ENCODE assay signal across 2 cellular contexts in the genomic region with DNA sequence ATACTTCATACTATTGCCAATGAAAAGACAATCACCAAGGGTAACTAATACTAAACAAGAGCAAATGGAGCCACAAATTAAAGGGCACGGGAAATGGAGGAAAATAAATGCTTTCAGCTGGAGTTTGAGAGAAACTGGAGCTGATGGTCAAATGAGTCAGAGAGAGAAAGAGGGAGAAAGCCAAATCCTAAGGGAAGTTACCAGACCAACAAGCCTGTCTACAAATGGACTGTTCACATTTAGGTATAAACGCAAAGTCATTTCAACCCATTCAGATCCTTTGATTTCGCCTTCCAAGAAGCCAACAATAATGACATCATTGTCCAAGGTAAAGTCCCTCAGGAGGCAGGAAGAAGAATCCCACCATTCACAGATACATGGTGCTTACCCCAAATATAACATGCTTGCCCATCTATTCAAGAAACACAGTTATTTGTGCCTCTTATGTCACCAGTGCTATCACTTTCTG.
TF ChIP-seq lines count a peak whose summit lies in the region.

No MANE protein-coding gene starts in this region.

TF ChIP-seq in SK-N-SH, 30 proteins besides CTCF, POLR2A, EP300 and RAD21 (continued from another document):
- TF ChIP-seq, protein P1, sequence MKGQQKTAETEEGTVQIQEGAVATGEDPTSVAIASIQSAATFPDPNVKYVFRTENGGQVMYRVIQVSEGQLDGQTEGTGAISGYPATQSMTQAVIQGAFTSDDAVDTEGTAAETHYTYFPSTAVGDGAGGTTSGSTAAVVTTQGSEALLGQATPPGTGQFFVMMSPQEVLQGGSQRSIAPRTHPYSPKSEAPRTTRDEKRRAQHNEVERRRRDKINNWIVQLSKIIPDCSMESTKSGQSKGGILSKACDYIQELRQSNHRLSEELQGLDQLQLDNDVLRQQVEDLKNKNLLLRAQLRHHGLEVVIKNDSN (IDR thresholded peaks at IDR 0.05; ENCODE audit: borderline replicate concordance, low read depth) = no peak
- no peak for TF ChIP-seq GABPA (IDR thresholded peaks at IDR 0.05; ENCODE audit: low read depth)
- TF ChIP-seq, protein P2, sequence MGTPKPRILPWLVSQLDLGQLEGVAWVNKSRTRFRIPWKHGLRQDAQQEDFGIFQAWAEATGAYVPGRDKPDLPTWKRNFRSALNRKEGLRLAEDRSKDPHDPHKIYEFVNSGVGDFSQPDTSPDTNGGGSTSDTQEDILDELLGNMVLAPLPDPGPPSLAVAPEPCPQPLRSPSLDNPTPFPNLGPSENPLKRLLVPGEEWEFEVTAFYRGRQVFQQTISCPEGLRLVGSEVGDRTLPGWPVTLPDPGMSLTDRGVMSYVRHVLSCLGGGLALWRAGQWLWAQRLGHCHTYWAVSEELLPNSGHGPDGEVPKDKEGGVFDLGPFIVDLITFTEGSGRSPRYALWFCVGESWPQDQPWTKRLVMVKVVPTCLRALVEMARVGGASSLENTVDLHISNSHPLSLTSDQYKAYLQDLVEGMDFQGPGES (IDR thresholded peaks at IDR 0.05; ENCODE audit: low read depth, low read length) = no peak
- no peak for TF ChIP-seq RCOR1 (IDR thresholded peaks at IDR 0.05; ENCODE audit: low read length)
- TF ChIP-seq TCF12 (IDR thresholded peaks at IDR 0.05) = no peak

TF ChIP-seq in SK-N-SH treated with all-trans-retinoic acid at 6 μM for 48 hours, 23 proteins besides CTCF, POLR2A, EP300 and RAD21 (continued from another document):
- TF ChIP-seq, protein P3, sequence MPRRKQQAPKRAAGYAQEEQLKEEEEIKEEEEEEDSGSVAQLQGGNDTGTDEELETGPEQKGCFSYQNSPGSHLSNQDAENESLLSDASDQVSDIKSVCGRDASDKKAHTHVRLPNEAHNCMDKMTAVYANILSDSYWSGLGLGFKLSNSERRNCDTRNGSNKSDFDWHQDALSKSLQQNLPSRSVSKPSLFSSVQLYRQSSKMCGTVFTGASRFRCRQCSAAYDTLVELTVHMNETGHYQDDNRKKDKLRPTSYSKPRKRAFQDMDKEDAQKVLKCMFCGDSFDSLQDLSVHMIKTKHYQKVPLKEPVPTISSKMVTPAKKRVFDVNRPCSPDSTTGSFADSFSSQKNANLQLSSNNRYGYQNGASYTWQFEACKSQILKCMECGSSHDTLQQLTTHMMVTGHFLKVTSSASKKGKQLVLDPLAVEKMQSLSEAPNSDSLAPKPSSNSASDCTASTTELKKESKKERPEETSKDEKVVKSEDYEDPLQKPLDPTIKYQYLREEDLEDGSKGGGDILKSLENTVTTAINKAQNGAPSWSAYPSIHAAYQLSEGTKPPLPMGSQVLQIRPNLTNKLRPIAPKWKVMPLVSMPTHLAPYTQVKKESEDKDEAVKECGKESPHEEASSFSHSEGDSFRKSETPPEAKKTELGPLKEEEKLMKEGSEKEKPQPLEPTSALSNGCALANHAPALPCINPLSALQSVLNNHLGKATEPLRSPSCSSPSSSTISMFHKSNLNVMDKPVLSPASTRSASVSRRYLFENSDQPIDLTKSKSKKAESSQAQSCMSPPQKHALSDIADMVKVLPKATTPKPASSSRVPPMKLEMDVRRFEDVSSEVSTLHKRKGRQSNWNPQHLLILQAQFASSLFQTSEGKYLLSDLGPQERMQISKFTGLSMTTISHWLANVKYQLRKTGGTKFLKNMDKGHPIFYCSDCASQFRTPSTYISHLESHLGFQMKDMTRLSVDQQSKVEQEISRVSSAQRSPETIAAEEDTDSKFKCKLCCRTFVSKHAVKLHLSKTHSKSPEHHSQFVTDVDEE (CRISPR knock-in tag; IDR thresholded peaks at IDR 0.05) = no peak
- no peak for TF ChIP-seq ISL1 (CRISPR knock-in tag; IDR thresholded peaks at IDR 0.05)
- TF ChIP-seq ARNTL (CRISPR knock-in tag; IDR thresholded peaks at IDR 0.05; ENCODE audit: borderline replicate concordance, low read depth) = no peak
- TF ChIP-seq GLIS3 (CRISPR knock-in tag; IDR thresholded peaks at IDR 0.05) = no peak
- no peak for TF ChIP-seq TOX (CRISPR knock-in tag; IDR thresholded peaks at IDR 0.05; ENCODE audit: borderline replicate concordance)
- TF ChIP-seq BACH2 (CRISPR knock-in tag; IDR thresholded peaks at IDR 0.05; ENCODE audit: borderline replicate concordance) = no peak
- TF ChIP-seq, protein P4, sequence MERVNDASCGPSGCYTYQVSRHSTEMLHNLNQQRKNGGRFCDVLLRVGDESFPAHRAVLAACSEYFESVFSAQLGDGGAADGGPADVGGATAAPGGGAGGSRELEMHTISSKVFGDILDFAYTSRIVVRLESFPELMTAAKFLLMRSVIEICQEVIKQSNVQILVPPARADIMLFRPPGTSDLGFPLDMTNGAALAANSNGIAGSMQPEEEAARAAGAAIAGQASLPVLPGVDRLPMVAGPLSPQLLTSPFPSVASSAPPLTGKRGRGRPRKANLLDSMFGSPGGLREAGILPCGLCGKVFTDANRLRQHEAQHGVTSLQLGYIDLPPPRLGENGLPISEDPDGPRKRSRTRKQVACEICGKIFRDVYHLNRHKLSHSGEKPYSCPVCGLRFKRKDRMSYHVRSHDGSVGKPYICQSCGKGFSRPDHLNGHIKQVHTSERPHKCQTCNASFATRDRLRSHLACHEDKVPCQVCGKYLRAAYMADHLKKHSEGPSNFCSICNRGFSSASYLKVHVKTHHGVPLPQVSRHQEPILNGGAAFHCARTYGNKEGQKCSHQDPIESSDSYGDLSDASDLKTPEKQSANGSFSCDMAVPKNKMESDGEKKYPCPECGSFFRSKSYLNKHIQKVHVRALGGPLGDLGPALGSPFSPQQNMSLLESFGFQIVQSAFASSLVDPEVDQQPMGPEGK (CRISPR knock-in tag; IDR thresholded peaks at IDR 0.05; ENCODE audit: borderline replicate concordance) = no peak
- TF ChIP-seq CSDC2 (CRISPR knock-in tag; IDR thresholded peaks at IDR 0.05) = no peak
- no peak for TF ChIP-seq RARB (CRISPR knock-in tag; IDR thresholded peaks at IDR 0.05)
